ENCODE assay signal across 1 cellular context in the genomic region with DNA sequence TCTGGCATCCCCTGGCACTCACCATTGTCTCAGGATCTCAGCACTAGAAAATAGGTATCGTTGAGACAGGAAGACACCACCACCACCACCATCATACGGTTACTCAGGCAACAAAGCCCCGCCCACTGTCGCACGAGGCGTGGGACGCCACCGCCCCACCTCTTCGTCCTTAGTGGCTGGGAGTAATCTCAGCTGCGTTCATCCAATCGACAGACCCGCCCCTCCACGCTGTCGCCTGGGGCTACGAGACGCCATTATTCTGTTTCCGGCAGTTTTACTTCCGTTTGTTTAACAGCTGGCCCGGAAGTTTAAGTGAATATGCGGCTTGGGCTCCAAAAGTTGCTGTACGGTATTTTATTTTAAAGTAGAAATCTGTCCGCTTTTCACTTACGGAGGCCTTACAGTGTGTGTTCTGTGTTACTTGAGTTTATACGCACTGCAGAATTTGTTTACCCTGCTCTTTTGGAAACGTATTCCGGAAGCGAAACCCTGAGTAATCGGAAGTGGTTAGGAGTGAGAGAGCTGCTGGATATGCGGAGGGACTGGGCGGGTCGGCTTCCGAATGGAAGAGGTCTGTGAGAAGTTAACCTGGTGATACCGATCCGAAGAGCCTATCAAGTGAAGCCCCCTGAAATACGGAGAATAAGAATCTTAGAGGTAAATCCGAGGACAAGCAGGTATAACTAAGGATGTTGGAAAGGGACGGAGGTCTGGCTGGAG.
TF ChIP-seq lines count a peak whose summit lies in the region.

A gene with protein sequence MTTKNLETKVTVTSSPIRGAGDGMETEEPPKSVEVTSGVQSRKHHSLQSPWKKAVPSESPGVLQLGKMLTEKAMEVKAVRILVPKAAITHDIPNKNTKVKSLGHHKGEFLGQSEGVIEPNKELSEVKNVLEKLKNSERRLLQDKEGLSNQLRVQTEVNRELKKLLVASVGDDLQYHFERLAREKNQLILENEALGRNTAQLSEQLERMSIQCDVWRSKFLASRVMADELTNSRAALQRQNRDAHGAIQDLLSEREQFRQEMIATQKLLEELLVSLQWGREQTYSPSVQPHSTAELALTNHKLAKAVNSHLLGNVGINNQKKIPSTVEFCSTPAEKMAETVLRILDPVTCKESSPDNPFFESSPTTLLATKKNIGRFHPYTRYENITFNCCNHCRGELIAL (plus strand): TSS at position 510 of the 720 bp plus-strand sequence. CDS start 1,328 bp downstream, outside the sequence.
A gene with protein sequence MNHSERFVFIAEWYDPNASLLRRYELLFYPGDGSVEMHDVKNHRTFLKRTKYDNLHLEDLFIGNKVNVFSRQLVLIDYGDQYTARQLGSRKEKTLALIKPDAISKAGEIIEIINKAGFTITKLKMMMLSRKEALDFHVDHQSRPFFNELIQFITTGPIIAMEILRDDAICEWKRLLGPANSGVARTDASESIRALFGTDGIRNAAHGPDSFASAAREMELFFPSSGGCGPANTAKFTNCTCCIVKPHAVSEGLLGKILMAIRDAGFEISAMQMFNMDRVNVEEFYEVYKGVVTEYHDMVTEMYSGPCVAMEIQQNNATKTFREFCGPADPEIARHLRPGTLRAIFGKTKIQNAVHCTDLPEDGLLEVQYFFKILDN (minus strand): TSS at position 112 of the 720 bp plus-strand sequence. CDS start 87 bp downstream, at position 25.

TF ChIP-seq in GM12878, 131 proteins besides CTCF, POLR2A, EP300 and RAD21 (continued from another document and continues in another):
- TF ChIP-seq, protein P1, sequence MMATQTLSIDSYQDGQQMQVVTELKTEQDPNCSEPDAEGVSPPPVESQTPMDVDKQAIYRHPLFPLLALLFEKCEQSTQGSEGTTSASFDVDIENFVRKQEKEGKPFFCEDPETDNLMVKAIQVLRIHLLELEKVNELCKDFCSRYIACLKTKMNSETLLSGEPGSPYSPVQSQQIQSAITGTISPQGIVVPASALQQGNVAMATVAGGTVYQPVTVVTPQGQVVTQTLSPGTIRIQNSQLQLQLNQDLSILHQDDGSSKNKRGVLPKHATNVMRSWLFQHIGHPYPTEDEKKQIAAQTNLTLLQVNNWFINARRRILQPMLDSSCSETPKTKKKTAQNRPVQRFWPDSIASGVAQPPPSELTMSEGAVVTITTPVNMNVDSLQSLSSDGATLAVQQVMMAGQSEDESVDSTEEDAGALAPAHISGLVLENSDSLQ (IDR thresholded peaks at IDR 0.05), result peak; percentile 89
- no peak for TF ChIP-seq STAT1 (conservative IDR thresholded peaks at IDR 0.05)
- TF ChIP-seq SRF (IDR thresholded peaks at IDR 0.05; ENCODE audit: low read depth in 2 of 2, low read length in 2 of 2), result 0 out of 4 replicates have a peak, but pooled peaks of 1 of the 2 experiments have one; percentile 5
- TF ChIP-seq, protein P2, sequence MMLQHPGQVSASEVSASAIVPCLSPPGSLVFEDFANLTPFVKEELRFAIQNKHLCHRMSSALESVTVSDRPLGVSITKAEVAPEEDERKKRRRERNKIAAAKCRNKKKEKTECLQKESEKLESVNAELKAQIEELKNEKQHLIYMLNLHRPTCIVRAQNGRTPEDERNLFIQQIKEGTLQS (IDR thresholded peaks at IDR 0.05; ENCODE audit: borderline replicate concordance, extremely low read depth, low read depth, low read length), result no peak; the same call in 1 of the 2 replicates
- TF ChIP-seq TCF12 (IDR thresholded peaks at IDR 0.05; ENCODE audit: low read depth, low read length), result peak; percentile 27; the same call in 1 of the 2 replicates
- TF ChIP-seq, protein P3, sequence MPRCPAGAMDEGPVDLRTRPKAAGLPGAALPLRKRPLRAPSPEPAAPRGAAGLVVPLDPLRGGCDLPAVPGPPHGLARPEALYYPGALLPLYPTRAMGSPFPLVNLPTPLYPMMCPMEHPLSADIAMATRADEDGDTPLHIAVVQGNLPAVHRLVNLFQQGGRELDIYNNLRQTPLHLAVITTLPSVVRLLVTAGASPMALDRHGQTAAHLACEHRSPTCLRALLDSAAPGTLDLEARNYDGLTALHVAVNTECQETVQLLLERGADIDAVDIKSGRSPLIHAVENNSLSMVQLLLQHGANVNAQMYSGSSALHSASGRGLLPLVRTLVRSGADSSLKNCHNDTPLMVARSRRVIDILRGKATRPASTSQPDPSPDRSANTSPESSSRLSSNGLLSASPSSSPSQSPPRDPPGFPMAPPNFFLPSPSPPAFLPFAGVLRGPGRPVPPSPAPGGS (IDR thresholded peaks at IDR 0.05; ENCODE audit: borderline replicate concordance, insufficient read depth, low read depth, low read length, poor library complexity, severe bottlenecking), result no peak
- no peak for TF ChIP-seq SMAD5 (IDR thresholded peaks at IDR 0.05; ENCODE audit: low read depth)
- peak; percentile 55; the same call in 1 of the 2 replicates for TF ChIP-seq HCFC1 (IDR thresholded peaks at IDR 0.05; ENCODE audit: low read length)
- TF ChIP-seq NFIC (IDR thresholded peaks at IDR 0.05; ENCODE audit: low read depth, low read length), result peak; percentile 60; the same call in 1 of the 2 replicates
- no peak for TF ChIP-seq JUND (IDR thresholded peaks at IDR 0.05; ENCODE audit: low read depth, low read length)
- TF ChIP-seq CHD2 (IDR thresholded peaks at IDR 0.05; ENCODE audit: borderline replicate concordance, low read depth, low read length), result peak; percentile 36; the same call in 1 of the 2 replicates
- no peak for TF ChIP-seq CHD4 (IDR thresholded peaks at IDR 0.05)
- TF ChIP-seq ATF7 (IDR thresholded peaks at IDR 0.05; ENCODE audit: low read depth), result peak; percentile 86
- peak; percentile 25; the same call in 1 of the 2 replicates for TF ChIP-seq TARDBP (IDR thresholded peaks at IDR 0.05; ENCODE audit: borderline replicate concordance)
- no peak for TF ChIP-seq SMC3 (IDR thresholded peaks at IDR 0.05; ENCODE audit: borderline replicate concordance, low read length)
- 0 out of 2 replicates have a peak, but pooled peaks have one; percentile 16 for TF ChIP-seq SPI1 (IDR thresholded peaks at IDR 0.05; ENCODE audit: borderline replicate concordance, insufficient read depth, low read depth, low read length)
- TF ChIP-seq SREBF1 (IDR thresholded peaks at IDR 0.05; ENCODE audit: low read length), result 0 out of 2 replicates have a peak, but pooled peaks have one; percentile 39
- TF ChIP-seq NFYA (IDR thresholded peaks at IDR 0.05; ENCODE audit: borderline replicate concordance, low read depth, low read length), result no peak
- peak; percentile 80 for TF ChIP-seq HDGF (IDR thresholded peaks at IDR 0.05)
- no peak for TF ChIP-seq HDAC6 (IDR thresholded peaks at IDR 0.05; ENCODE audit: unreplicated experiment)
- TF ChIP-seq EED (IDR thresholded peaks at IDR 0.05; ENCODE audit: low read depth), result peak; percentile 75
- TF ChIP-seq LARP7 (IDR thresholded peaks at IDR 0.05), result 0 out of 2 replicates have a peak, but pooled peaks have one; percentile 22
- no peak for TF ChIP-seq PAX8 (IDR thresholded peaks at IDR 0.05)
- TF ChIP-seq RB1 (IDR thresholded peaks at IDR 0.05; ENCODE audit: borderline replicate concordance), result peak; percentile 41; the same call in 1 of the 2 replicates
- TF ChIP-seq ZZZ3 (IDR thresholded peaks at IDR 0.05; ENCODE audit: control insufficient read depth, insufficient read length, low read depth), result no peak
- TF ChIP-seq, protein P4, sequence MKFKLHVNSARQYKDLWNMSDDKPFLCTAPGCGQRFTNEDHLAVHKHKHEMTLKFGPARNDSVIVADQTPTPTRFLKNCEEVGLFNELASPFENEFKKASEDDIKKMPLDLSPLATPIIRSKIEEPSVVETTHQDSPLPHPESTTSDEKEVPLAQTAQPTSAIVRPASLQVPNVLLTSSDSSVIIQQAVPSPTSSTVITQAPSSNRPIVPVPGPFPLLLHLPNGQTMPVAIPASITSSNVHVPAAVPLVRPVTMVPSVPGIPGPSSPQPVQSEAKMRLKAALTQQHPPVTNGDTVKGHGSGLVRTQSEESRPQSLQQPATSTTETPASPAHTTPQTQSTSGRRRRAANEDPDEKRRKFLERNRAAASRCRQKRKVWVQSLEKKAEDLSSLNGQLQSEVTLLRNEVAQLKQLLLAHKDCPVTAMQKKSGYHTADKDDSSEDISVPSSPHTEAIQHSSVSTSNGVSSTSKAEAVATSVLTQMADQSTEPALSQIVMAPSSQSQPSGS (IDR thresholded peaks at IDR 0.05; ENCODE audit: low read length), result no peak
- TF ChIP-seq, protein P5, sequence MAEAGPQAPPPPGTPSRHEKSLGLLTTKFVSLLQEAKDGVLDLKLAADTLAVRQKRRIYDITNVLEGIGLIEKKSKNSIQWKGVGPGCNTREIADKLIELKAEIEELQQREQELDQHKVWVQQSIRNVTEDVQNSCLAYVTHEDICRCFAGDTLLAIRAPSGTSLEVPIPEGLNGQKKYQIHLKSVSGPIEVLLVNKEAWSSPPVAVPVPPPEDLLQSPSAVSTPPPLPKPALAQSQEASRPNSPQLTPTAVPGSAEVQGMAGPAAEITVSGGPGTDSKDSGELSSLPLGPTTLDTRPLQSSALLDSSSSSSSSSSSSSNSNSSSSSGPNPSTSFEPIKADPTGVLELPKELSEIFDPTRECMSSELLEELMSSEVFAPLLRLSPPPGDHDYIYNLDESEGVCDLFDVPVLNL (IDR thresholded peaks at IDR 0.05; ENCODE audit: low read depth, low read length), result no peak
- no peak for TF ChIP-seq NR2C2 (IDR thresholded peaks at IDR 0.05; ENCODE audit: borderline replicate concordance, control insufficient read depth, insufficient read length, low read depth)
- TF ChIP-seq, protein P6, sequence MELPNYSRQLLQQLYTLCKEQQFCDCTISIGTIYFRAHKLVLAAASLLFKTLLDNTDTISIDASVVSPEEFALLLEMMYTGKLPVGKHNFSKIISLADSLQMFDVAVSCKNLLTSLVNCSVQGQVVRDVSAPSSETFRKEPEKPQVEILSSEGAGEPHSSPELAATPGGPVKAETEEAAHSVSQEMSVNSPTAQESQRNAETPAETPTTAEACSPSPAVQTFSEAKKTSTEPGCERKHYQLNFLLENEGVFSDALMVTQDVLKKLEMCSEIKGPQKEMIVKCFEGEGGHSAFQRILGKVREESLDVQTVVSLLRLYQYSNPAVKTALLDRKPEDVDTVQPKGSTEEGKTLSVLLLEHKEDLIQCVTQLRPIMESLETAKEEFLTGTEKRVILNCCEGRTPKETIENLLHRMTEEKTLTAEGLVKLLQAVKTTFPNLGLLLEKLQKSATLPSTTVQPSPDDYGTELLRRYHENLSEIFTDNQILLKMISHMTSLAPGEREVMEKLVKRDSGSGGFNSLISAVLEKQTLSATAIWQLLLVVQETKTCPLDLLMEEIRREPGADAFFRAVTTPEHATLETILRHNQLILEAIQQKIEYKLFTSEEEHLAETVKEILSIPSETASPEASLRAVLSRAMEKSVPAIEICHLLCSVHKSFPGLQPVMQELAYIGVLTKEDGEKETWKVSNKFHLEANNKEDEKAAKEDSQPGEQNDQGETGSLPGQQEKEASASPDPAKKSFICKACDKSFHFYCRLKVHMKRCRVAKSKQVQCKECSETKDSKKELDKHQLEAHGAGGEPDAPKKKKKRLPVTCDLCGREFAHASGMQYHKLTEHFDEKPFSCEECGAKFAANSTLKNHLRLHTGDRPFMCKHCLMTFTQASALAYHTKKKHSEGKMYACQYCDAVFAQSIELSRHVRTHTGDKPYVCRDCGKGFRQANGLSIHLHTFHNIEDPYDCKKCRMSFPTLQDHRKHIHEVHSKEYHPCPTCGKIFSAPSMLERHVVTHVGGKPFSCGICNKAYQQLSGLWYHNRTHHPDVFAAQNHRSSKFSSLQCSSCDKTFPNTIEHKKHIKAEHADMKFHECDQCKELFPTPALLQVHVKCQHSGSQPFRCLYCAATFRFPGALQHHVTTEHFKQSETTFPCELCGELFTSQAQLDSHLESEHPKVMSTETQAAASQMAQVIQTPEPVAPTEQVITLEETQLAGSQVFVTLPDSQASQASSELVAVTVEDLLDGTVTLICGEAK (IDR thresholded peaks at IDR 0.05; ENCODE audit: borderline replicate concordance), result peak; percentile 98
- TF ChIP-seq, protein P7, sequence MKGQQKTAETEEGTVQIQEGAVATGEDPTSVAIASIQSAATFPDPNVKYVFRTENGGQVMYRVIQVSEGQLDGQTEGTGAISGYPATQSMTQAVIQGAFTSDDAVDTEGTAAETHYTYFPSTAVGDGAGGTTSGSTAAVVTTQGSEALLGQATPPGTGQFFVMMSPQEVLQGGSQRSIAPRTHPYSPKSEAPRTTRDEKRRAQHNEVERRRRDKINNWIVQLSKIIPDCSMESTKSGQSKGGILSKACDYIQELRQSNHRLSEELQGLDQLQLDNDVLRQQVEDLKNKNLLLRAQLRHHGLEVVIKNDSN (IDR thresholded peaks at IDR 0.05; ENCODE audit: borderline replicate concordance, extremely low read length, insufficient read depth, low read depth, low read length), result no peak
- peak; percentile 67 to 79 for TF ChIP-seq BHLHE40 (IDR thresholded peaks at IDR 0.05; ENCODE audit: borderline replicate concordance in 1 of 2, low read depth in 2 of 2, low read length in 1 of 2)
- peak; percentile 50; the same call in 1 of the 2 replicates for TF ChIP-seq CREM (IDR thresholded peaks at IDR 0.05; ENCODE audit: low read depth)
- no peak for TF ChIP-seq ZNF384 (IDR thresholded peaks at IDR 0.05; ENCODE audit: borderline replicate concordance, low read depth, low read length)
- TF ChIP-seq, protein P8, sequence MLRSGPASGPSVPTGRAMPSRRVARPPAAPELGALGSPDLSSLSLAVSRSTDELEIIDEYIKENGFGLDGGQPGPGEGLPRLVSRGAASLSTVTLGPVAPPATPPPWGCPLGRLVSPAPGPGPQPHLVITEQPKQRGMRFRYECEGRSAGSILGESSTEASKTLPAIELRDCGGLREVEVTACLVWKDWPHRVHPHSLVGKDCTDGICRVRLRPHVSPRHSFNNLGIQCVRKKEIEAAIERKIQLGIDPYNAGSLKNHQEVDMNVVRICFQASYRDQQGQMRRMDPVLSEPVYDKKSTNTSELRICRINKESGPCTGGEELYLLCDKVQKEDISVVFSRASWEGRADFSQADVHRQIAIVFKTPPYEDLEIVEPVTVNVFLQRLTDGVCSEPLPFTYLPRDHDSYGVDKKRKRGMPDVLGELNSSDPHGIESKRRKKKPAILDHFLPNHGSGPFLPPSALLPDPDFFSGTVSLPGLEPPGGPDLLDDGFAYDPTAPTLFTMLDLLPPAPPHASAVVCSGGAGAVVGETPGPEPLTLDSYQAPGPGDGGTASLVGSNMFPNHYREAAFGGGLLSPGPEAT (IDR thresholded peaks at IDR 0.05; ENCODE audit: low read depth), result peak; percentile 59
- TF ChIP-seq JUNB (IDR thresholded peaks at IDR 0.05), result peak; percentile 59; the same call in 1 of the 2 replicates
